Comparison of ENCODE assay signal across 8 cellular contexts in the genomic region with DNA sequence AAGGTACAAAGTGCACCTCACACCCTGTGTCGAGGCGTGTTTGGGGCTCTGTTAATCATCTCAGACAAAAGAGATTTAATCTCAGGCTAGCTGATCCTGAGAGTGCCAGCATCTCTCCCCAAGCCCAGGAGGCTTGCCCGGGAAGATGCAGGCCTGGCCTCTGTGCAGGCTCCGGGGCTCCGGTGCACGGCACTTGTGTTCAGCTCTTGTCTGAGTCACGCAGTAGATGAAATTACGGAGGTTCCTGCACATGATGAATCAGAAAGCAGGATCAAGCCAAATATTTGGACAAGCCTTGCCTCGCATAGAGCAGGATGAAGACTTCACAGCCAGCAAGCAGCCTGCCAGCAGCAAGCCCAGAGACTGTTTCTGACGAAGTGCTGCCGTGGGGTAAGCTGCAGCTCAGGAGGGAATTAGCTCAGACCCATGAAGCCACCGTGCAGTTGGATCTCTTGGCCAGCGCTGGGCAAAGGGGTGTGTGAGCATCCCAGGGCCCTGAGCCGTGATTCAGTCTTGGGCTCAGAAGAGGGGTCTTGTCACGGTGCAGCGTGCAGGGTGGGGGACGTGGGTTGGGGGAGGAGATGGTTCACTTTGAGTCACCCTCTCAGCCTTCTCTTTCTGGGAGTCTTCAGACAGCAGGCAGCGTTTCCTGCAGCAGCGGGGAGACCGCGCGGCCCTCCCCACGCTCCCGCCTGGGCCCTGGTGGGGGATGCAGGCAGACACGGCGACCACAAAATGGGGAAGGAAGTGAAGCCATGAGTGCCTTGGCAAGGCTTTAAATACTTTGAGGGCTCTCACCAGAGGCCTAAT.
DNase-seq lines count a peak whose midpoint lies in the region; ATAC-seq and TF ChIP-seq lines count a peak whose summit lies in the region.

No MANE protein-coding gene starts in this region.

- H3K27me3 ChIP-seq in H9 (ENCODE audit: insufficient read depth, low read length) (no peaks in the 10 kb centered on the region), OCI-LY3 (ENCODE audit: low read depth, low read length) (no peaks in the 10 kb centered on the region), body of pancreas (no peaks in the 10 kb centered on the region), stomach (no peaks in the 10 kb centered on the region)

- no peak overlapping the region for H2BK20ac ChIP-seq in H9 (ENCODE audit: low read depth, low read length, poor library complexity, severe bottlenecking)

- no peak overlapping the region for H3T11ph ChIP-seq in H9 (ENCODE audit: low read length)

- H3K36me3 Mint-ChIP-seq in H9 (ENCODE audit: insufficient read depth in 1 of 3, low read depth in 3 of 3): no peaks in the 10 kb centered on the region

- H3K4me2 ChIP-seq in H9 (ENCODE audit: insufficient read depth, insufficient read length, low read length) (no peak overlapping the region), OCI-LY3 (ENCODE audit: low read length) (peak overlapping the region; percentile 42)

- H3K23ac ChIP-seq in H9 (ENCODE audit: insufficient read length, low read depth, low read length): no peak overlapping the region

- no peak overlapping the region for H2AK5ac ChIP-seq in H9 (ENCODE audit: insufficient read length, low read length)

- no peaks in the 10 kb centered on the region for H3K4me1 ChIP-seq in H9 (ENCODE audit: insufficient read depth, low read length)
- H3K4me1 ChIP-seq in OCI-LY3 (ENCODE audit: low read length): peaks cover 21% of the 10 kb centered on the region
- peaks cover 9% of the 10 kb centered on the region for H3K4me1 ChIP-seq in body of pancreas
- peaks cover 20 to 61% (median 37%) of the 10 kb centered on the region in 4 donors for H3K4me1 ChIP-seq in stomach

- H3K4me3 Mint-ChIP-seq in H9: no peak overlapping the region

- peak overlapping the region; percentile 1 for H3K18ac ChIP-seq in H9 (ENCODE audit: insufficient read length, low read depth, low read length)

- H2BK120ac ChIP-seq in H9 (ENCODE audit: low read depth, low read length, poor library complexity, severe bottlenecking): no peak overlapping the region

- no CpG with 5 or more reads among the region's 26 CpGs for WGBS in H9 (ENCODE audit: extremely low coverage, insufficient read length, low lambda C conversion rate)
- whole genome bisulfite sequencing in body of pancreas, 2 donors: 62 to 80% methylated on average over 26 of the region's 26 CpGs
- WGBS in stomach, 5 donors: 31 to 48% (median 40%) methylated on average over 25 to 26 of the region's 26 CpGs

- H3K27me3 Mint-ChIP-seq in H9 (ENCODE audit: low read depth): peaks cover 2% of the 10 kb centered on the region; the same call in 1 of the 2 replicates

- intact Hi-C loops in body of pancreas (cut with DNase I): no loop called here
- intact Hi-C loops in stomach (cut with DNase I; ENCODE audit: low total_unique reads): no loop called here

- H3K56ac ChIP-seq in H9 (ENCODE audit: insufficient read length, low read depth, low read length): no peak overlapping the region

- H3K9ac ChIP-seq in H9 (ENCODE audit: extremely low read depth, insufficient read length, low read length): no peak overlapping the region
- no peak overlapping the region for H3K9ac ChIP-seq in OCI-LY3 (ENCODE audit: low read length)

- H4K20me1 ChIP-seq in H9 (ENCODE audit: control insufficient read depth, insufficient read depth, insufficient read length) (no peaks in the 10 kb centered on the region), OCI-LY3 (ENCODE audit: insufficient read depth, low read length) (no peaks in the 10 kb centered on the region)

- no peaks in the 10 kb centered on the region for H3K9me3 Mint-ChIP-seq in H9

- H2AFZ ChIP-seq in H9 (ENCODE audit: low read length) (no peak overlapping the region), OCI-LY3 (ENCODE audit: low read depth, low read length) (peak overlapping the region; percentile 12; the same call in 1 of the 2 replicates)

- H3K4me3 ChIP-seq in OCI-LY3 (ENCODE audit: low read length) (0 out of 2 replicates have a peak overlapping the region, but pooled peaks have one; percentile 1), body of pancreas (no peak overlapping the region), stomach (no peak overlapping the region)

- no peak for TF ChIP-seq POLR2A in body of pancreas (IDR thresholded peaks at IDR 0.05)
- no peak for TF ChIP-seq POLR2A in stomach (IDR thresholded peaks at IDR 0.05)

- ATAC-seq in body of pancreas (peak; percentile 36), GM18907 (IDR thresholded peaks at IDR 0.05; ENCODE audit: unreplicated experiment) (no peak)

- no peaks in the 10 kb centered on the region for H3K79me1 ChIP-seq in H9 (ENCODE audit: insufficient read depth, low read depth, low read length, poor library complexity, severe bottlenecking)

- H3K4me1 Mint-ChIP-seq in H9: peaks cover 20 to 24% of the 10 kb centered on the region in 2 experiments

- H3K9me3 ChIP-seq in H9 (ENCODE audit: control insufficient read depth, low read depth, low read length) (no peaks in the 10 kb centered on the region), OCI-LY3 (ENCODE audit: insufficient read depth, low read length) (no peaks in the 10 kb centered on the region), body of pancreas (no peaks in the 10 kb centered on the region), stomach (no peaks in the 10 kb centered on the region)

- no peaks in the 10 kb centered on the region for H3K23me2 ChIP-seq in H9 (ENCODE audit: insufficient read length, low read depth, low read length, poor library complexity, severe bottlenecking)

- H3K27ac ChIP-seq in H9 (ENCODE audit: insufficient read length, low read depth, low read length) (no peak overlapping the region), OCI-LY3 (ENCODE audit: low read length) (no peak overlapping the region), body of pancreas (peak overlapping the region in 2 of 4 donors; percentile 25 to 46), stomach (peak overlapping the region; percentile 21 to 87 (median 75))

- no peak overlapping the region for H2BK12ac ChIP-seq in H9 (ENCODE audit: insufficient read length, low read depth, low read length)

- H3K4ac ChIP-seq in H9 (ENCODE audit: low read depth, low read length): no peak overlapping the region

- H3K27ac Mint-ChIP-seq in H9: peak overlapping the region in 1 of 3 experiments; percentile 62; a peak in 2 of 7 replicates

- H3K14ac ChIP-seq in H9 (ENCODE audit: insufficient read depth, low read length): no peak overlapping the region; the same call in 1 of the 2 replicates

- H2BK5ac ChIP-seq in H9 (ENCODE audit: insufficient read length, low read length): no peak overlapping the region

- no peaks in the 10 kb centered on the region for H3K79me2 ChIP-seq in H9 (ENCODE audit: insufficient read depth, low read length)
- H3K79me2 ChIP-seq in OCI-LY3 (ENCODE audit: low read length): no peaks in the 10 kb centered on the region

- no peak overlapping the region for H4K5ac ChIP-seq in H9 (ENCODE audit: insufficient read length, low read depth, low read length)

- H4K8ac ChIP-seq in H9 (replicated peaks; ENCODE audit: insufficient read length, low read depth, low read length): no peak overlapping the region

- H2BK15ac ChIP-seq in H9 (ENCODE audit: low read depth, low read length): no peak overlapping the region

- H4K91ac ChIP-seq in H9 (ENCODE audit: insufficient read length, low read depth, low read length): no peak overlapping the region

- DNase-seq in Daoy (ENCODE audit: low read depth): peak; percentile 94
- DNase-seq in H9: no peak
- DNase-seq in body of pancreas: peak in 3 of 4 donors; percentile 25 to 59 (median 28)
- peak; percentile 85 for DNase-seq in kidney tubule cell (ENCODE audit: low spot score)
- DNase-seq in stomach: peak; percentile 43
- no peak for DNase-seq in NCI-H510A (lab: John Stamatoyannopoulos, UW)

- no peaks in the 10 kb centered on the region for H3K36me3 ChIP-seq in OCI-LY3 (replicated peaks; ENCODE audit: low read depth, low read length)
- H3K36me3 ChIP-seq in body of pancreas (replicated peaks in 1 of 2; ENCODE audit: insufficient read depth in 1 of 2, low read depth in 2 of 2): no peaks in the 10 kb centered on the region
- H3K36me3 ChIP-seq in stomach: no peaks in the 10 kb centered on the region

- no peak for TF ChIP-seq CTCF in H9 (conservative IDR thresholded peaks at IDR 0.05)
- TF ChIP-seq CTCF in OCI-LY3 (IDR thresholded peaks at IDR 0.05; ENCODE audit: low read depth, low read length): no peak
- no peak for TF ChIP-seq CTCF in body of pancreas (IDR thresholded peaks at IDR 0.05)
- TF ChIP-seq CTCF in stomach (IDR thresholded peaks at IDR 0.05): no peak

- no peak for TF ChIP-seq EP300 in stomach (IDR thresholded peaks at IDR 0.05)

Comparison
In these comparisons a context has a peak if more than half of its experiments do, and no peak if none do; other contexts are left out.
1. DNase-seq: peak in Daoy (single experiment), body of pancreas (3 of 4), kidney tubule cell (single experiment) and stomach (single experiment); none in H9 (single experiment) and NCI-H510A (single experiment).
2. H3K27ac ChIP-seq: peak in stomach (5 of 5); none in H9 (single experiment) and OCI-LY3 (single experiment).